In genomic region chr11:19243143-19243542, GRCh38 we compare ENCODE assay signal across 17 cellular contexts. TPM values are rescaled to one million over a fixed set of nuclear protein-coding genes. Genes with fewer than 3 reads are reported as not detected.
DNase-seq lines count a peak whose midpoint lies in the region; ATAC-seq and TF ChIP-seq lines count a peak whose summit lies in the region.
"Had no signal": no experiment of that assay in that cellular context is flagged by ENCODE, and none has a peak within 500 bp of the region (broad histone marks: within the 10 kb centered on the region; RNA-seq: fewer than 3 reads in every experiment).

No MANE protein-coding gene starts in this region.

- no peaks in the 10 kb centered on the region for H3K9me3 ChIP-seq in CD8-positive, alpha-beta memory T cell (ENCODE audit: low read length)
- no peaks in the 10 kb centered on the region for H3K9me3 ChIP-seq in HUES6 (ENCODE audit: control insufficient read depth, insufficient read depth, low read depth, low read length)

- intact Hi-C loops in activated T-helper 1 cell treated with anti-CD3 and anti-CD28 coated beads, Interleukin-12 subunit alpha, Interleukin-12 subunit beta, Interleukin-2, Interleukin-4 antibody, amounts not matched to agents 30 ng/mL and 10 ng/mL and 1 ng/mL, durations not matched to agents 14 hours and 24 hours and 36 hours (cut with micrococcal nuclease), result loop anchor here (2.0 to 10.0 kb wide), 6 partner anchors 81 to 1136 kb away; partner anchors contain the start of genes GTF2H1, HPS5, LDHA and SAAL1
- intact Hi-C loops in natural killer cell (cut with micrococcal nuclease), result no loop called here
- intact Hi-C loops in dorsolateral prefrontal cortex (cut with DNase I), result loop anchor here (5.0 to 10.0 kb wide), 3 partner anchors 56 to 171 kb away; no protein-coding TSS in a partner anchor

- H3K9ac ChIP-seq in HUES6 (ENCODE audit: low read length), result no peak overlapping the region

- ATAC-seq in natural killer cell, result no peak
- ATAC-seq: left cardiac atrium; naive thymus-derived CD8-positive, alpha-beta T cell; Panc1; sciatic nerve had no signal

- peaks cover 29% of the 10 kb centered on the region for H3K27me3 ChIP-seq in CD8-positive, alpha-beta memory T cell (ENCODE audit: insufficient read depth, low read length, poor library complexity, severe bottlenecking)
- H3K27me3 ChIP-seq in HUES6 (ENCODE audit: control insufficient read depth, insufficient read depth, low read length) (peaks cover 33% of the 10 kb centered on the region), dorsolateral prefrontal cortex (peaks cover 2 to 61% (median 35%) of the 10 kb centered on the region in 45 donors)

- CTCF ChIA-PET in CD8-positive, alpha-beta memory T cell (lab: Charles Lee), result no interaction called here

- POLR2A ChIA-PET in CD8-positive, alpha-beta memory T cell (lab: Charles Lee), result no interaction called here

- TF ChIP-seq CTCF in natural killer cell (IDR thresholded peaks at IDR 0.05), result no peak
- no peak for TF ChIP-seq CTCF in dorsolateral prefrontal cortex (IDR thresholded peaks at IDR 0.05 in 54 of 56, conservative IDR thresholded peaks at IDR 0.05 in 2 of 56; ENCODE audit: low read depth in 1 of 56, partially characterized antibody in 56 of 56)

- peaks cover 0 to 2% (median 0%) of the 10 kb centered on the region in 3 donors for H3K36me3 Mint-ChIP-seq in CD8-positive, alpha-beta memory T cell
- H3K36me3 Mint-ChIP-seq in activated T-helper 1 cell treated with anti-CD3 and anti-CD28 coated beads, Interleukin-12 subunit alpha, Interleukin-12 subunit beta, Interleukin-2, Interleukin-4 antibody, amounts not matched to agents 30 ng/mL and 10 ng/mL and 1 ng/mL, durations not matched to agents 14 hours and 24 hours and 36 hours (ENCODE audit: low read depth), result peaks cover 6% of the 10 kb centered on the region
- H3K36me3 Mint-ChIP-seq in natural killer cell, result no peaks in the 10 kb centered on the region

- H3K4me3 Mint-ChIP-seq in CD8-positive, alpha-beta memory T cell, result peak overlapping the region; percentile 17 to 89 (median 84)
- peak overlapping the region; percentile 37 for H3K4me3 Mint-ChIP-seq in activated T-helper 1 cell treated with anti-CD3 and anti-CD28 coated beads, Interleukin-12 subunit alpha, Interleukin-12 subunit beta, Interleukin-2, Interleukin-4 antibody, amounts not matched to agents 30 ng/mL and 10 ng/mL and 1 ng/mL, durations not matched to agents 14 hours and 24 hours and 36 hours
- peak overlapping the region; percentile 90 for H3K4me3 Mint-ChIP-seq in natural killer cell

- no peaks in the 10 kb centered on the region for H3K9me3 Mint-ChIP-seq in CD8-positive, alpha-beta memory T cell
- H3K9me3 Mint-ChIP-seq in activated T-helper 1 cell treated with anti-CD3 and anti-CD28 coated beads, Interleukin-12 subunit alpha, Interleukin-12 subunit beta, Interleukin-2, Interleukin-4 antibody, amounts not matched to agents 30 ng/mL and 10 ng/mL and 1 ng/mL, durations not matched to agents 14 hours and 24 hours and 36 hours, result peaks cover 12% of the 10 kb centered on the region
- no peaks in the 10 kb centered on the region for H3K9me3 Mint-ChIP-seq in natural killer cell
- H3K9me3 Mint-ChIP-seq: naive thymus-derived CD8-positive, alpha-beta T cell; stimulated activated naive CD8-positive, alpha-beta T cell treated with anti-CD3 and anti-CD28 coated beads, Interleukin-15, Interleukin-2, amounts not matched to agents 100 ng/mL and 50 ng/mL, for 24 hours had no signal

- H3K27ac Mint-ChIP-seq in CD8-positive, alpha-beta memory T cell, result no peak overlapping the region
- H3K27ac Mint-ChIP-seq in activated T-helper 1 cell treated with anti-CD3 and anti-CD28 coated beads, Interleukin-12 subunit alpha, Interleukin-12 subunit beta, Interleukin-2, Interleukin-4 antibody, amounts not matched to agents 30 ng/mL and 10 ng/mL and 1 ng/mL, durations not matched to agents 14 hours and 24 hours and 36 hours, result no peak overlapping the region
- no peak overlapping the region for H3K27ac Mint-ChIP-seq in natural killer cell
- H3K27ac Mint-ChIP-seq: stimulated activated naive CD8-positive, alpha-beta T cell treated with anti-CD3 and anti-CD28 coated beads, Interleukin-15, Interleukin-2, amounts not matched to agents 100 ng/mL and 50 ng/mL, for 24 hours had no signal

- peaks cover 12 to 29% (median 28%) of the 10 kb centered on the region in 3 donors for H3K4me1 Mint-ChIP-seq in CD8-positive, alpha-beta memory T cell
- H3K4me1 Mint-ChIP-seq in activated T-helper 1 cell treated with anti-CD3 and anti-CD28 coated beads, Interleukin-12 subunit alpha, Interleukin-12 subunit beta, Interleukin-2, Interleukin-4 antibody, amounts not matched to agents 30 ng/mL and 10 ng/mL and 1 ng/mL, durations not matched to agents 14 hours and 24 hours and 36 hours (ENCODE audit: low read depth), result peaks cover 35% of the 10 kb centered on the region
- peaks cover 8 to 17% of the 10 kb centered on the region in 2 donors for H3K4me1 Mint-ChIP-seq in natural killer cell

- H3K4me1 ChIP-seq in CD8-positive, alpha-beta memory T cell (ENCODE audit: insufficient read depth, low read length), result peaks cover 9% of the 10 kb centered on the region
- H3K4me1 ChIP-seq in HUES6 (ENCODE audit: control insufficient read depth, insufficient read depth, low read length), result peaks cover 7% of the 10 kb centered on the region; the same call in 1 of the 2 replicates

- DNase-seq in CD8-positive, alpha-beta memory T cell, result no peak
- DNase-seq in activated T-helper 1 cell treated with anti-CD3 and anti-CD28 coated beads, Interleukin-12 subunit alpha, Interleukin-12 subunit beta, Interleukin-2, Interleukin-4 antibody, amounts not matched to agents 30 ng/mL and 10 ng/mL and 1 ng/mL, durations not matched to agents 14 hours and 24 hours and 36 hours (ENCODE audit: low spot score), result no peak
- DNase-seq in natural killer cell (no peak), mucosa of gallbladder (ENCODE audit: low spot score) (no peak), dorsolateral prefrontal cortex (no peak), superior temporal gyrus (ENCODE audit: extremely low spot score) (no peak)
- DNase-seq: activated CD4-positive, CD25-positive, alpha-beta regulatory T cell treated with anti-CD3 and anti-CD28 coated beads, Interleukin-2, amount 50 U/mL, for 72 hours; activated effector memory CD4-positive, alpha-beta T cell treated with Interleukin-2 at 50 U/mL for 16 hours; head of caudate nucleus; left cardiac atrium; naive thymus-derived CD8-positive, alpha-beta T cell; NCI-H1092 treated with DMSO at 0.1 percent for 48 hours had no signal

- no peak overlapping the region for H3K4me3 ChIP-seq in CD8-positive, alpha-beta memory T cell (ENCODE audit: low read length)
- H3K4me3 ChIP-seq in HUES6 (ENCODE audit: low read depth, low read length), result peak overlapping the region; percentile 94; the same call in 1 of the 2 replicates
- H3K4me3 ChIP-seq in dorsolateral prefrontal cortex, result no peak overlapping the region

- peaks cover 42 to 67% of the 10 kb centered on the region in 2 donors for H3K27me3 Mint-ChIP-seq in CD8-positive, alpha-beta memory T cell
- H3K27me3 Mint-ChIP-seq in activated T-helper 1 cell treated with anti-CD3 and anti-CD28 coated beads, Interleukin-12 subunit alpha, Interleukin-12 subunit beta, Interleukin-2, Interleukin-4 antibody, amounts not matched to agents 30 ng/mL and 10 ng/mL and 1 ng/mL, durations not matched to agents 14 hours and 24 hours and 36 hours (ENCODE audit: insufficient read depth), result peaks cover 30% of the 10 kb centered on the region
- peaks cover 19 to 38% of the 10 kb centered on the region in 2 donors for H3K27me3 Mint-ChIP-seq in natural killer cell (ENCODE audit: low read depth in 2 of 2)

- no peaks in the 10 kb centered on the region for H3K36me3 ChIP-seq in CD8-positive, alpha-beta memory T cell (ENCODE audit: insufficient read depth, low read length)
- no peaks in the 10 kb centered on the region for H3K36me3 ChIP-seq in HUES6 (ENCODE audit: control insufficient read depth, insufficient read depth, low read length)

- H3K27ac ChIP-seq in CD8-positive, alpha-beta memory T cell (ENCODE audit: low read depth, low read length), result no peak overlapping the region
- no peak overlapping the region for H3K27ac ChIP-seq in HUES6 (ENCODE audit: low read depth, low read length)
- no peak overlapping the region for H3K27ac ChIP-seq in dorsolateral prefrontal cortex

RNA-seq across cellular contexts. Expression of gene E2F8, which starts 2.4 kb away (rescaled TPM):
- total RNA-seq in CD8-positive, alpha-beta memory T cell, result 10 to 100 TPM; 12.7 to 16.5 TPM
- 0.16 TPM for polyA plus RNA-seq in CD8-positive, alpha-beta memory T cell
- 25.6 and 28.2 TPM in 2 replicates for total RNA-seq in activated T-helper 1 cell treated with anti-CD3 and anti-CD28 coated beads, Interleukin-12 subunit alpha, Interleukin-12 subunit beta, Interleukin-2, Interleukin-4 antibody, amounts not matched to agents 30 ng/mL and 10 ng/mL and 1 ng/mL, durations not matched to agents 14 hours and 24 hours and 36 hours
- total RNA-seq in natural killer cell (under 1 TPM; 0.38 to 0.54 (median 0.42) TPM), mucosa of gallbladder (0.32 TPM), dorsolateral prefrontal cortex (under 1 TPM in 5 of 120 experiments, not detected in 115; 0.14 to 0.71 (median 0.18) TPM)
- total RNA-seq: naive thymus-derived CD8-positive, alpha-beta T cell had no signal
- polyA plus RNA-seq: naive thymus-derived CD8-positive, alpha-beta T cell had no signal

RNA-seq across cellular contexts. Expression of gene CSRP3, which starts 41.4 kb away (rescaled TPM):
- total RNA-seq in CD8-positive, alpha-beta memory T cell, result not detected
- not detected for polyA plus RNA-seq in CD8-positive, alpha-beta memory T cell
- total RNA-seq in activated T-helper 1 cell treated with anti-CD3 and anti-CD28 coated beads, Interleukin-12 subunit alpha, Interleukin-12 subunit beta, Interleukin-2, Interleukin-4 antibody, amounts not matched to agents 30 ng/mL and 10 ng/mL and 1 ng/mL, durations not matched to agents 14 hours and 24 hours and 36 hours, result not detected in 2 replicates
- total RNA-seq in natural killer cell (not detected), mucosa of gallbladder (not detected), dorsolateral prefrontal cortex (not detected)
- total RNA-seq: bronchial epithelial cell; naive thymus-derived CD8-positive, alpha-beta T cell; sciatic nerve had no signal
- polyA plus RNA-seq: naive thymus-derived CD8-positive, alpha-beta T cell had no signal

Comparison
In these comparisons a context has a peak if more than half of its experiments do, and no peak if none do; other contexts are left out.
1. H3K4me3 Mint-ChIP-seq: peak in every context shown above with its lines; median percentile 90 in natural killer cell; 84 in CD8-positive, alpha-beta memory T cell; 37 in activated T-helper 1 cell treated with anti-CD3 and anti-CD28 coated beads, Interleukin-12 subunit alpha, Interleukin-12 subunit beta, Interleukin-2, Interleukin-4 antibody, amounts not matched to agents 30 ng/mL and 10 ng/mL and 1 ng/mL, durations not matched to agents 14 hours and 24 hours and 36 hours.
2. RNA of gene E2F8, which starts 2.4 kb away (total RNA-seq): 25.6 to 28.2 TPM in activated T-helper 1 cell treated with anti-CD3 and anti-CD28 coated beads, Interleukin-12 subunit alpha, Interleukin-12 subunit beta, Interleukin-2, Interleukin-4 antibody, amounts not matched to agents 30 ng/mL and 10 ng/mL and 1 ng/mL, durations not matched to agents 14 hours and 24 hours and 36 hours and 12.7 to 16.5 TPM in CD8-positive, alpha-beta memory T cell; 0.38 to 0.54 TPM in natural killer cell, 0.32 TPM in mucosa of gallbladder (single experiment) and 0.14 to 0.71 TPM in dorsolateral prefrontal cortex; every median in the first group is over 4 times any median in the second.